32 cellular contexts compared by ENCODE assay signal in the genomic region with DNA sequence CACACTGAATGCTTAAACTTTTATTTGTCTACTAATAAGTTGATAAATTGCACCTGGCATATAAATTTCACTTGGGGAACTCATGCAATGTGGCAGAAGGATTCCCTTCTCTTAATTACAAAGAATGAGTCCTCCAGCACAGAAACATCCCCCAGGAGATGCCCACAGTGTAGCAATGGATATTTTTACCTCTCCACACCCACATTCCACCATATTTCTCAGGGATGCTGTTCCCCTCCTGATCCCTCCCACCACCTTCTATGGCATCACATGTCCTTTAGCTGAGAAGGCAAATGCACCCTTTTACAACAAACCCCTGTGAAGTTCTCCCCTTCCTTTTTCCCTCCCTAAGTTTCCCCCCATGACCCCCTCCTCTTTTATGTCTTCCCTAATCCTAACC. TPM values are rescaled to one million over a fixed set of nuclear protein-coding genes. Genes with fewer than 3 reads are reported as not detected.
"Had no signal": no experiment of that assay in that cellular context is flagged by ENCODE, and none has a peak within 500 bp of the region (broad histone marks: within the 10 kb centered on the region; RNA-seq: fewer than 3 reads in every experiment).

No MANE protein-coding gene starts in this region.

- H3K9me3 ChIP-seq: adrenal gland had no signal

- H3K4me3 ChIP-seq: adrenal gland, cardiac muscle cell had no signal

- H3K27me3 ChIP-seq: cardiac muscle cell had no signal

- ATAC-seq: activated CD8-positive, alpha-beta T cell treated with anti-CD3 and anti-CD28 coated beads for 36 hours; activated naive CD4-positive, alpha-beta T cell treated with anti-CD3 and anti-CD28 coated beads, Interleukin-2, amount 50 U/mL, for 72 hours; activated T-cell treated with anti-CD3 and anti-CD28 coated beads, Interleukin-2, amount 50 U/mL, for 4 hours; activated T-cell treated with anti-CD3 and anti-CD28 coated beads, Interleukin-2, amount 50 U/mL, for 72 hours; activated T-helper 17 cell treated with anti-CD3 and anti-CD28 coated beads, Interleukin-2, amount 50 U/mL, for 72 hours had no signal

- H3K27ac ChIP-seq: adrenal gland, cardiac muscle cell, VCaP had no signal

- H3K36me3 ChIP-seq: adrenal gland, cardiac muscle cell had no signal

- FAIRE-seq: bronchial epithelial cell, TTC549 had no signal

- DNase-seq: activated B cell treated with CpG ODN at 0.5 μM for 24 hours; activated CD4-positive, alpha-beta memory T cell treated with anti-CD3 and anti-CD28 coated beads for 36 hours; activated CD4-positive, alpha-beta T cell treated with anti-CD3 and anti-CD28 coated beads for 4 hours; activated CD4-positive, alpha-beta T cell treated with anti-CD3 and anti-CD28 coated beads, Interleukin-2, amount 10 ng/mL, durations not matched to agents 24 days and 14 days; activated CD4-positive, alpha-beta T cell treated with anti-CD3 and anti-CD28 coated beads, Interleukin-2, amount 50 U/mL, for 1 hour; activated CD4-positive, alpha-beta T cell treated with anti-CD3 and anti-CD28 coated beads, Interleukin-2, amount 50 U/mL, for 4 hours; activated CD4-positive, CD25-positive, alpha-beta regulatory T cell treated with anti-CD3 and anti-CD28 coated beads, Interleukin-2, amount 50 U/mL, for 72 hours; activated CD8-positive, alpha-beta memory T cell treated with anti-CD3 and anti-CD28 coated beads, Interleukin-2, amount 50 U/mL, for 4 hours; activated CD8-positive, alpha-beta T cell treated with anti-CD3 and anti-CD28 coated beads for 36 hours; activated effector memory CD4-positive, alpha-beta T cell treated with anti-CD3 and anti-CD28 coated beads, Interleukin-2, amount 50 U/mL, for 16 hours; activated gamma-delta T cell treated with Interleukin-2 at 50 U/mL for 16 hours; activated naive CD4-positive, alpha-beta T cell; activated naive CD4-positive, alpha-beta T cell treated with anti-CD3 and anti-CD28 coated beads for 36 hours; activated naive CD4-positive, alpha-beta T cell treated with anti-CD3 and anti-CD28 coated beads, Interleukin-2, amount 50 U/mL, for 16 hours; activated naive CD8-positive, alpha-beta T cell treated with anti-CD3 and anti-CD28 coated beads for 36 hours; activated T-cell treated with anti-CD3 and anti-CD28 coated beads for 4 hours; activated T-cell treated with anti-CD3 and anti-CD28 coated beads, Interleukin-2, amount 50 U/mL, for 1 hour; activated T-cell treated with anti-CD3 and anti-CD28 coated beads, Interleukin-2, amount 50 U/mL, for 4 hours; activated T-cell treated with anti-CD3 and anti-CD28 coated beads, Interleukin-2, amount 50 U/mL, for 72 hours; amniotic stem cell; aorta; caudate nucleus; cerebellar nuclear complex; T-helper 2 cell; T-helper 9 cell had no signal

RNA-seq across cellular contexts. Expression of a gene that starts 56.1 kb away (rescaled TPM):
- polyA plus RNA-seq: cardiac muscle cell had no signal
